ENCODE assay signal across 13 cellular contexts in the genomic region with DNA sequence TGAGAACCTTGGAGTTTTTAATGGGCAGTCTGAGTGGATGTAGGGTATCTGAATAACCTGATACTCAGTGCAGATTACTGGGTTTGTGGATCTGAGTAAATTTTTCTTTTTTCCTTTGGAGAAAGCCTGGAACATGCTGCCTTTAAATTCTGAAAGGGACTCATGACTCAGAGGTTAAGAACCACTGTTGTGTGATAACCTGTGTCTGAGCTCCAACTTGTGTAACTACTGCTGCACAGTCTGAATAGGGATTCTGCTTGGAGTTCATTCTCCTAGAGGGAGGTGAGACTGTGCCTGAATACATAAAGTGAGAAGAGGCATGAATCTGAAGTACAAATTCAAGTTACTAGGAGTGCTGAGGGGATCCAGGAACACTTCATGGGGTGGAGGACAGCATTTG. TPM values are rescaled to one million over a fixed set of nuclear protein-coding genes. Genes with fewer than 3 reads are reported as not detected.
A peak's percentile ranks its signal among the peaks of the same experiment; 100 is the strongest.
DNase-seq lines count a peak whose midpoint lies in the region; ATAC-seq and TF ChIP-seq lines count a peak whose summit lies in the region.
"Had no signal": no experiment of that assay in that cellular context is flagged by ENCODE, and none has a peak within 500 bp of the region (broad histone marks: within the 10 kb centered on the region; RNA-seq: fewer than 3 reads in every experiment).

No MANE protein-coding gene starts in this region.

- no peak overlapping the region for H3K4me2 ChIP-seq in GM23248 (ENCODE audit: unreplicated experiment)

- H3K9ac ChIP-seq in GM23248: no peak overlapping the region; the same call in 1 of the 2 replicates

- H3K4me1 Mint-ChIP-seq in naive thymus-derived CD4-positive, alpha-beta T cell: peaks cover 9 to 44% (median 33%) of the 10 kb centered on the region in 7 donors

- CTCF ChIA-PET in naive thymus-derived CD4-positive, alpha-beta T cell (lab: Charles Lee): no interaction called here

- H3K36me3 Mint-ChIP-seq in naive thymus-derived CD4-positive, alpha-beta T cell: peaks cover 34 to 77% (median 65%) of the 10 kb centered on the region in 5 donors

- TF ChIP-seq CTCF in AG10803 (conservative IDR thresholded peaks at IDR 0.05; ENCODE audit: low read length) (no peak), epithelial cell of proximal tubule (conservative IDR thresholded peaks at IDR 0.05; ENCODE audit: low read depth, low read length) (no peak)

- H2AFZ ChIP-seq in GM23248: no peak overlapping the region

- no peak for ATAC-seq in naive thymus-derived CD4-positive, alpha-beta T cell
- ATAC-seq in HG02763 (IDR thresholded peaks at IDR 0.05; ENCODE audit: unreplicated experiment): no peak

- H3K36me3 ChIP-seq in GM23248 (ENCODE audit: low read depth): peaks cover 70% of the 10 kb centered on the region
- H3K36me3 ChIP-seq in naive thymus-derived CD4-positive, alpha-beta T cell (ENCODE audit: control insufficient read depth in 2 of 3, insufficient read depth in 3 of 3, low read length in 3 of 3): peaks cover 39 to 95% (median 48%) of the 10 kb centered on the region in 3 experiments

- peak; percentile 18 for DNase-seq in AG10803 (ENCODE audit: low read depth)
- peak; percentile 45 for DNase-seq in GM23248
- DNase-seq in epithelial cell of proximal tubule (ENCODE audit: low read depth): peak; percentile 26
- DNase-seq in naive thymus-derived CD4-positive, alpha-beta T cell: no peak
- DNase-seq in mesenteric fat pad (ENCODE audit: low spot score): no peak
- no peak for DNase-seq in HT-29 (ENCODE audit: low spot score)
- DNase-seq in NCI-H1092 treated with DMSO at 0.1 percent for 48 hours (lab: John Stamatoyannopoulos, UW): no peak
- DNase-seq: activated CD8-positive, alpha-beta memory T cell treated with anti-CD3 and anti-CD28 coated beads, Interleukin-2, amount 50 U/mL, for 48 hours; activated naive CD4-positive, alpha-beta T cell treated with anti-CD3 and anti-CD28 coated beads, Interleukin-2, amount 50 U/mL, for 16 hours; DMS153; Kasumi-1; NCI-H1436 had no signal

- no peaks in the 10 kb centered on the region for H3K27me3 ChIP-seq in GM23248 (replicated peaks; ENCODE audit: insufficient read depth)
- no peaks in the 10 kb centered on the region for H3K27me3 ChIP-seq in naive thymus-derived CD4-positive, alpha-beta T cell (ENCODE audit: control insufficient read depth in 2 of 2, insufficient read depth in 2 of 2, low read length in 2 of 2)

- H3K4me3 ChIP-seq in AG10803 (ENCODE audit: low read length) (no peak overlapping the region), GM23248 (no peak overlapping the region), epithelial cell of proximal tubule (ENCODE audit: low read depth, low read length) (no peak overlapping the region)
- H3K4me3 ChIP-seq in naive thymus-derived CD4-positive, alpha-beta T cell (ENCODE audit: low read length): no peak overlapping the region

- no peaks in the 10 kb centered on the region for H3K9me3 Mint-ChIP-seq in naive thymus-derived CD4-positive, alpha-beta T cell

- POLR2A ChIA-PET in naive thymus-derived CD4-positive, alpha-beta T cell (lab: Charles Lee): no interaction called here

- H3K9me3 ChIP-seq in GM23248 (ENCODE audit: low read depth): no peaks in the 10 kb centered on the region
- H3K9me3 ChIP-seq in naive thymus-derived CD4-positive, alpha-beta T cell (ENCODE audit: control insufficient read depth in 2 of 3, low read length in 3 of 3): no peaks in the 10 kb centered on the region

- no peak overlapping the region for H3K27ac ChIP-seq in GM23248
- H3K27ac ChIP-seq in naive thymus-derived CD4-positive, alpha-beta T cell (ENCODE audit: low read depth, low read length): no peak overlapping the region

- intact Hi-C loops in naive thymus-derived CD4-positive, alpha-beta T cell (cut with micrococcal nuclease): no loop called here

- peaks cover 54% of the 10 kb centered on the region for H3K4me1 ChIP-seq in GM23248 (ENCODE audit: insufficient read depth)
- no peaks in the 10 kb centered on the region for H3K4me1 ChIP-seq in naive thymus-derived CD4-positive, alpha-beta T cell (ENCODE audit: control insufficient read depth in 2 of 2, insufficient read depth in 2 of 2, low read length in 2 of 2)

- peaks cover 13% of the 10 kb centered on the region; the same call in 1 of the 2 replicates for H4K20me1 ChIP-seq in GM23248 (ENCODE audit: insufficient read depth)

- no peaks in the 10 kb centered on the region for H3K9me2 ChIP-seq in GM23248 (ENCODE audit: insufficient read depth)

- in situ Hi-C loops in GM23248 (cut with MboI): no loop called here

- H3K27me3 Mint-ChIP-seq in naive thymus-derived CD4-positive, alpha-beta T cell: no peaks in the 10 kb centered on the region

- H3F3A ChIP-seq in GM23248 (ENCODE audit: insufficient read depth): peaks cover 53% of the 10 kb centered on the region

- no peak overlapping the region for H3K4me3 Mint-ChIP-seq in naive thymus-derived CD4-positive, alpha-beta T cell

- H3K79me2 ChIP-seq in GM23248 (ENCODE audit: insufficient read depth): peaks cover 23% of the 10 kb centered on the region

- peak overlapping the region in 5 of 9 donors; percentile 29 to 85 (median 54) for H3K27ac Mint-ChIP-seq in naive thymus-derived CD4-positive, alpha-beta T cell

RNA-seq across cellular contexts. Expression of a gene that starts 36.2 kb away (rescaled TPM):
- total RNA-seq in GM23248 (2014; rRNA removed; shearing (Covaris generic)): 23.6 and 24.4 TPM in 2 replicates
- 13.1 and 14.6 TPM in 2 replicates for polyA plus RNA-seq in GM23248 (2016; fragmentation: Nextera tagmentation; extraction: Ambion mirVana)
- 14.5 and 19.8 TPM in 2 replicates for total RNA-seq in epithelial cell of proximal tubule
- total RNA-seq in naive thymus-derived CD4-positive, alpha-beta T cell: 100 to 1,000 TPM; 132 to 191 (median 169) TPM
- polyA plus RNA-seq in naive thymus-derived CD4-positive, alpha-beta T cell: 10 to 100 TPM; 17.7 to 50.7 TPM
- total RNA-seq in mesenteric fat pad: 22.1 TPM
- 14.3 and 14.6 TPM in 2 replicates for total RNA-seq in HT-29 (2014; rRNA removed; shearing (Covaris generic))

Comparison
In these comparisons a context has a peak if more than half of its experiments do, and no peak if none do; other contexts are left out.
1. DNase-seq: peak in AG10803 (single experiment), GM23248 (single experiment) and epithelial cell of proximal tubule (single experiment); none in naive thymus-derived CD4-positive, alpha-beta T cell (0 of 9), mesenteric fat pad (single experiment), HT-29 (single experiment) and NCI-H1092 treated with DMSO at 0.1 percent for 48 hours (single experiment).